In genomic region chr2:164589522-164589921, GRCh38 we compare ENCODE assay signal across 32 cellular contexts. TPM values are rescaled to one million over a fixed set of nuclear protein-coding genes. Genes with fewer than 3 reads are reported as not detected.
DNase-seq lines count a peak whose midpoint lies in the region; ATAC-seq and TF ChIP-seq lines count a peak whose summit lies in the region.
"Had no signal": no experiment of that assay in that cellular context is flagged by ENCODE, and none has a peak within 500 bp of the region (broad histone marks: within the 10 kb centered on the region; RNA-seq: fewer than 3 reads in every experiment).

No MANE protein-coding gene starts in this region.

- ATAC-seq in GM18873 (IDR thresholded peaks at IDR 0.05; ENCODE audit: low FRiP score, unreplicated experiment), result no peak
- ATAC-seq: activated CD8-positive, alpha-beta memory T cell treated with anti-CD3 and anti-CD28 coated beads, Interleukin-2, amount 10 ng/mL, durations not matched to agents 7 days and 5 days; CD8-positive, alpha-beta T cell; esophagus mucosa; naive thymus-derived CD4-positive, alpha-beta T cell; WTC11 had no signal

- no peaks in the 10 kb centered on the region for H3K4me1 ChIP-seq in fibroblast of lung (ENCODE audit: control insufficient read depth, extremely low read depth, insufficient read depth, low read length)
- no peaks in the 10 kb centered on the region for H3K4me1 ChIP-seq in prostate gland (replicated peaks)
- no peaks in the 10 kb centered on the region for H3K4me1 ChIP-seq in colonic mucosa
- H3K4me1 ChIP-seq: breast epithelium, Peyer's patch, stomach, tibial artery had no signal

- no peaks in the 10 kb centered on the region for H3K9me3 ChIP-seq in fibroblast of lung (ENCODE audit: control insufficient read depth, insufficient read depth, low read depth, low read length)
- H3K9me3 ChIP-seq in prostate gland, result no peaks in the 10 kb centered on the region
- no peaks in the 10 kb centered on the region for H3K9me3 ChIP-seq in colonic mucosa
- H3K9me3 ChIP-seq: HAP-1, left ventricle myocardium inferior, Peyer's patch, tibial artery had no signal

- no peaks in the 10 kb centered on the region for H3K36me3 ChIP-seq in fibroblast of lung (ENCODE audit: control insufficient read depth, insufficient read depth, low read length)
- no peaks in the 10 kb centered on the region for H3K36me3 ChIP-seq in prostate gland
- H3K36me3 ChIP-seq in colonic mucosa, result no peaks in the 10 kb centered on the region
- H3K36me3 ChIP-seq: breast epithelium, HAP-1, left ventricle myocardium inferior, Peyer's patch, stomach, tibial artery had no signal

- no peaks in the 10 kb centered on the region for H3K79me2 ChIP-seq in fibroblast of lung (ENCODE audit: control insufficient read depth, insufficient read depth, low read length)

- no peaks in the 10 kb centered on the region for H4K20me1 ChIP-seq in fibroblast of lung (ENCODE audit: control insufficient read depth, extremely low read depth, insufficient read depth, low read length)

- H3K27me3 ChIP-seq in fibroblast of lung (ENCODE audit: control insufficient read depth, insufficient read depth, low read length), result no peaks in the 10 kb centered on the region
- no peaks in the 10 kb centered on the region for H3K27me3 ChIP-seq in prostate gland (replicated peaks; ENCODE audit: insufficient read depth)
- no peaks in the 10 kb centered on the region for H3K27me3 ChIP-seq in colonic mucosa
- H3K27me3 ChIP-seq: breast epithelium, Peyer's patch, stomach, tibial artery had no signal

- H3K9ac ChIP-seq in fibroblast of lung (ENCODE audit: insufficient read depth, low read length) (no peak overlapping the region), colonic mucosa (ENCODE audit: low read depth in 2 of 2, low read length in 2 of 2) (no peak overlapping the region)

- H3K4me3 ChIP-seq in fibroblast of lung (replicated peaks in 1 of 4; ENCODE audit: control extremely low read depth in 1 of 4, insufficient read depth in 1 of 4, low read depth in 3 of 4, low read length in 4 of 4) (no peak overlapping the region), prostate gland (no peak overlapping the region), colonic mucosa (no peak overlapping the region)
- H3K4me3 ChIP-seq: breast epithelium, HAP-1, left ventricle myocardium inferior, Peyer's patch, stomach, tibial artery had no signal

- no peak overlapping the region for H3K27ac ChIP-seq in fibroblast of lung (ENCODE audit: insufficient read depth, low read length)
- no peak overlapping the region for H3K27ac ChIP-seq in caudate nucleus (ENCODE audit: low read depth, low read length)
- no peak overlapping the region for H3K27ac ChIP-seq in prostate gland
- no peak overlapping the region for H3K27ac ChIP-seq in colonic mucosa
- H3K27ac ChIP-seq: breast epithelium, left ventricle myocardium inferior, Peyer's patch, stomach, tibial artery had no signal

- 93% methylated on average over 2 of the region's 2 CpGs for WGBS in prostate gland

- DNase-seq in DMS 273 (lab: John Stamatoyannopoulos, UW; ENCODE audit: unreplicated experiment) (peak; percentile 35), M059J (ENCODE audit: low read depth) (peak; percentile 48), fibroblast of lung (ENCODE audit: low read depth in 2 of 2) (peak; percentile 3 to 73), myocyte (ENCODE audit: low read depth) (peak; percentile 73), caudate nucleus (lab: John Stamatoyannopoulos, UW) (no peak), prostate gland (ENCODE audit: low spot score) (no peak), colonic mucosa (no peak)
- DNase-seq: activated CD4-positive, alpha-beta T cell treated with anti-CD3 and anti-CD28 coated beads, Interleukin-2, amount 50 U/mL, for 1 hour; activated CD8-positive, alpha-beta memory T cell treated with anti-CD3 and anti-CD28 coated beads, Interleukin-2, amount 10 ng/mL, durations not matched to agents 7 days and 5 days; activated naive CD4-positive, alpha-beta T cell; activated T-cell treated with anti-CD3 and anti-CD28 coated beads, Interleukin-2, amount 50 U/mL, for 48 hours; AML-193; CD8-positive, alpha-beta T cell; DMS153; endodermal cell; Karpas-422; left ventricle myocardium inferior; naive thymus-derived CD4-positive, alpha-beta T cell; NCI-H1048; NCI-H187 treated with DMSO at 0.1 percent for 48 hours; NCI-H69; Peyer's patch; retina; stimulated activated CD4-positive, alpha-beta T cell treated with anti-CD3 and anti-CD28 coated beads, Interleukin-2, amount 100 ng/mL, for 24 hours; stomach; T1000; tibial artery had no signal

- TF ChIP-seq CTCF in fibroblast of lung (conservative IDR thresholded peaks at IDR 0.05 in 1 of 2, IDR thresholded peaks at IDR 0.05 in 1 of 2; ENCODE audit: low read depth in 1 of 2, low read length in 2 of 2) (no peak), prostate gland (IDR thresholded peaks at IDR 0.05) (no peak), colonic mucosa (IDR thresholded peaks at IDR 0.05) (no peak)

- TF ChIP-seq POLR2A in prostate gland (IDR thresholded peaks at IDR 0.05), result no peak

- intact Hi-C loops in prostate gland (cut with DNase I) (no loop called here), colonic mucosa (cut with DNase I) (no loop called here)

- no peak overlapping the region for H3K4me2 ChIP-seq in fibroblast of lung (ENCODE audit: extremely low read depth, insufficient read depth, low read length)

- no peak overlapping the region for H2AFZ ChIP-seq in fibroblast of lung (ENCODE audit: low read length)

RNA-seq across cellular contexts. Expression of gene GRB14, which starts 31.8 kb away (rescaled TPM):
- 0.15 TPM in 1 of 2 replicates, not detected in the other for total RNA-seq in M059J (2014; rRNA removed; shearing (Covaris generic))
- 0.26 and 0.33 TPM in 2 replicates for total RNA-seq in fibroblast of lung
- 0.16 and 0.34 TPM in 2 replicates for polyA plus RNA-seq in fibroblast of lung
- polyA plus RNA-seq in fibroblast of lung (2012), result 0.23 and 0.52 TPM in 2 replicates
- polyA minus RNA-seq in fibroblast of lung (ENCODE audit: low replicate concordance), result not detected in 2 replicates
- total RNA-seq in myocyte, result 0.43 and 0.52 TPM in 2 replicates
- 0.13 TPM for polyA plus RNA-seq in myocyte (2012)
- total RNA-seq in prostate gland, result 10 to 100 TPM in 1 of 2 donors, under 1 TPM in 1; 0.14 to 29.9 TPM
- 1 to 10 TPM; 1.7 to 2.0 TPM for total RNA-seq in colonic mucosa
- total RNA-seq: activated CD8-positive, alpha-beta memory T cell treated with anti-CD3 and anti-CD28 coated beads, Interleukin-2, amount 10 ng/mL, durations not matched to agents 7 days and 5 days; CD8-positive, alpha-beta T cell; naive thymus-derived CD4-positive, alpha-beta T cell had no signal
- polyA plus RNA-seq: naive thymus-derived CD4-positive, alpha-beta T cell had no signal

Comparison
In these comparisons a context has a peak if more than half of its experiments do, and no peak if none do; other contexts are left out.
1. DNase-seq: peak in DMS 273 (single experiment), M059J (single experiment), fibroblast of lung (2 of 2) and myocyte (single experiment); none in caudate nucleus (0 of 61), prostate gland (single experiment) and colonic mucosa (single experiment).